In the genomic region with DNA sequence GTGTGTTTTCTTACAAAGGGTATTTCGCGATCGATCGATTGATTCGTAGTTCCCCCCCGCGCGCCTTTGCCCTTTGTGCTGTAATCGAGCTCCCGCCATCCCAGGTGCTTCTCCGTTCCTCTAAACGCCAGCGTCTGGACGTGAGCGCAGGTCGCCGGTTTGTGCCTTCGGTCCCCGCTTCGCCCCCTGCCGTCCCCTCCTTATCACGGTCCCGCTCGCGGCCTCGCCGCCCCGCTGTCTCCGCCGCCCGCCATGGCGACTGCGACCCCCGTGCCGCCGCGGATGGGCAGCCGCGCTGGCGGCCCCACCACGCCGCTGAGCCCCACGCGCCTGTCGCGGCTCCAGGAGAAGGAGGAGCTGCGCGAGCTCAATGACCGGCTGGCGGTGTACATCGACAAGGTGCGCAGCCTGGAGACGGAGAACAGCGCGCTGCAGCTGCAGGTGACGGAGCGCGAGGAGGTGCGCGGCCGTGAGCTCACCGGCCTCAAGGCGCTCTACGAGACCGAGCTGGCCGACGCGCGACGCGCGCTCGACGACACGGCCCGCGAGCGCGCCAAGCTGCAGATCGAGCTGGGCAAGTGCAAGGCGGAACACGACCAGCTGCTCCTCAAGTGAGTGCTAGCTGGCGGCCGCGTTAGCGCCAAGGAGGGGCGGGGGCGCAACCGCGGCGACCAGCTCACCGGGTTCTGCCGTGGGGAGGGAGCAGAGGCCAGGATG, we compare ENCODE assay signal across 8 cellular contexts. TPM values are rescaled to one million over a fixed set of nuclear protein-coding genes. Genes with fewer than 3 reads are reported as not detected.
DNase-seq lines count a peak whose midpoint lies in the region; TF ChIP-seq lines count a peak whose summit lies in the region.

No MANE protein-coding gene starts in this region.

- H3K27ac ChIP-seq in epithelial cell of prostate, result peak overlapping the region; percentile 71

- peak overlapping the region; percentile 96 for H3K4me3 ChIP-seq in GM06990 (replicated peaks; ENCODE audit: low read depth, low read length)

- CTCF ChIA-PET in HEK293T (lab: Yijun Ruan, JAX), result interaction anchor here (0.6 to 7.6 kb wide), 5 partner anchors 17 to 120 kb away, joined by 3 to 80 read pairs (median 3); no protein-coding TSS in a partner anchor

- POLR2A ChIA-PET in HEK293T (lab: Yijun Ruan, JAX), result interaction anchor here (0.6 to 4.0 kb wide), 46 partner anchors 9 to 254 kb away, joined by 3 to 78 read pairs (median 8); partner anchors contain the start of genes ALDH7A1, MARCHF3 and PHAX

- peak; percentile 88 for DNase-seq in GM06990 (ENCODE audit: extremely low read depth, insufficient read length)
- DNase-seq in HEK293T (ENCODE audit: extremely low spot score), result peak; percentile 23
- DNase-seq in NCI-H446 treated with DMSO at 0.1 percent for 48 hours (lab: John Stamatoyannopoulos, UW), result peak; percentile 34
- DNase-seq in activated T-cell treated with anti-CD3 and anti-CD28 coated beads for 4 hours, result peak; percentile 30
- DNase-seq in epithelial cell of prostate (ENCODE audit: low read depth, low spot score), result peak; percentile 59
- peak; percentile 49 for DNase-seq in mucosa of gallbladder (ENCODE audit: low spot score)
- DNase-seq in stimulated activated CD8-positive, alpha-beta memory T cell treated with anti-CD3 and anti-CD28 coated beads, Interleukin-4, amount 100 ng/mL, for 1 hour (ENCODE audit: low read depth in 2 of 2, low spot score in 1 of 2), result peak; percentile 18 to 31
- DNase-seq in NCI-H1048 (lab: John Stamatoyannopoulos, UW), result no peak

- H3K27me3 ChIP-seq in GM06990 (replicated peaks; ENCODE audit: control insufficient read depth, insufficient read depth, low read length), result no peaks in the 10 kb centered on the region

- peak; percentile 7 for TF ChIP-seq CTCF in GM06990 (IDR thresholded peaks at IDR 0.05; ENCODE audit: insufficient read depth, low read length, poor library complexity, severe bottlenecking)

- H3K36me3 ChIP-seq in GM06990 (ENCODE audit: control insufficient read depth, insufficient read depth, low read length), result no peaks in the 10 kb centered on the region

TF ChIP-seq in HEK293T, 16 proteins besides CTCF, POLR2A, EP300 and RAD21:
- 0 out of 2 replicates have a peak, but pooled peaks have one; percentile 11 for TF ChIP-seq LEF1 (IDR thresholded peaks at IDR 0.05; ENCODE audit: borderline replicate concordance)
- TF ChIP-seq L3MBTL2 (conservative IDR thresholded peaks at IDR 0.05), result peak; percentile 35; the same call in 1 of the 2 replicates
- TF ChIP-seq FOXM1 (IDR thresholded peaks at IDR 0.05; ENCODE audit: borderline replicate concordance), result no peak

RNA-seq across cellular contexts. Expression of gene LMNB1, which starts 0.5 kb away (rescaled TPM):
- total RNA-seq in mucosa of gallbladder, result 9.4 TPM
